9 cellular contexts compared by ENCODE assay signal in the genomic region with DNA sequence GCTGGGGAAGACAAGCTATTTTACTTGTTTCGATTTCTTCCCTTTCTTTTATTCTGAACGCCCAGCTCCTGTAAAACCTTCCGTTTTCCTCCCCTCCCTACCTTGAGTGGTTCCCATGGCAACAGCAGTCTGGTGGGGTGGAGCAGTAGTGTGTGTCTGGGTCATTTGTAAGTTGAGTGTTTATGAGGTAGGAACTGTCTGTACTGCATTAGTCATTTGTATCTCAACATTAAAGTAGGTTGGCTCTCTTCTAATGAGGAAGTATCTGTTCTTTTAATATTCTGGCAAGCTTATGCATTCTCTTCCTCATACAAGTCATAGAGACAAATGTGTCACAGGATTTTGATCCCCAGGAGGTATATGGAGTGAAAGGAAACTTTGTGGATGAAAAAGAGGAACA.
DNase-seq lines count a peak whose midpoint lies in the region; ATAC-seq and TF ChIP-seq lines count a peak whose summit lies in the region.
"Had no signal": no experiment of that assay in that cellular context is flagged by ENCODE, and none has a peak within 500 bp of the region (broad histone marks: within the 10 kb centered on the region; RNA-seq: fewer than 3 reads in every experiment).

No MANE protein-coding gene starts in this region.

- peaks cover 4% of the 10 kb centered on the region for H3K4me1 Mint-ChIP-seq in activated naive CD4-positive, alpha-beta T cell treated with anti-CD3 and anti-CD28 coated beads for 36 hours (ENCODE audit: low read depth)

- H3K27ac Mint-ChIP-seq in activated naive CD4-positive, alpha-beta T cell treated with anti-CD3 and anti-CD28 coated beads for 36 hours, result no peak overlapping the region

- CTCF ChIA-PET in activated naive CD4-positive, alpha-beta T cell treated with anti-CD3 and anti-CD28 coated beads for 36 hours (lab: Charles Lee), result no interaction called here

- no peak overlapping the region for H3K4me3 ChIP-seq in dorsolateral prefrontal cortex

- H3K27me3 ChIP-seq in dorsolateral prefrontal cortex, result no peaks in the 10 kb centered on the region

- intact Hi-C loops in activated naive CD4-positive, alpha-beta T cell treated with anti-CD3 and anti-CD28 coated beads for 36 hours (cut with micrococcal nuclease), result no loop called here
- intact Hi-C loops in dorsolateral prefrontal cortex (cut with DNase I), result no loop called here

- H3K27me3 Mint-ChIP-seq in activated naive CD4-positive, alpha-beta T cell treated with anti-CD3 and anti-CD28 coated beads for 36 hours (ENCODE audit: low read depth), result peaks cover 28% of the 10 kb centered on the region

- ATAC-seq in stimulated activated naive CD8-positive, alpha-beta T cell treated with anti-CD3 and anti-CD28 coated beads, Interleukin-15, Interleukin-2, amounts not matched to agents 100 U/mL and 50 U/mL, for 24 hours, result no peak

- H3K27ac ChIP-seq in dorsolateral prefrontal cortex, result no peak overlapping the region

- H3K36me3 Mint-ChIP-seq in activated naive CD4-positive, alpha-beta T cell treated with anti-CD3 and anti-CD28 coated beads for 36 hours (ENCODE audit: low read depth), result no peaks in the 10 kb centered on the region

- no peak overlapping the region for H3K4me3 Mint-ChIP-seq in activated naive CD4-positive, alpha-beta T cell treated with anti-CD3 and anti-CD28 coated beads for 36 hours

- TF ChIP-seq CTCF in dorsolateral prefrontal cortex (IDR thresholded peaks at IDR 0.05 in 54 of 56, conservative IDR thresholded peaks at IDR 0.05 in 2 of 56; ENCODE audit: low read depth in 1 of 56, partially characterized antibody in 56 of 56), result no peak

- peaks cover 1% of the 10 kb centered on the region for H3K9me3 Mint-ChIP-seq in activated naive CD4-positive, alpha-beta T cell treated with anti-CD3 and anti-CD28 coated beads for 36 hours

- DNase-seq in activated naive CD4-positive, alpha-beta T cell treated with anti-CD3 and anti-CD28 coated beads for 36 hours, result peak; percentile 12
- no peak for DNase-seq in activated naive CD4-positive, alpha-beta T cell treated with Interleukin-2 at 50 U/mL for 16 hours
- DNase-seq in LoVo (ENCODE audit: low spot score), result peak; percentile 92
- DNase-seq in SK-N-DZ (ENCODE audit: low spot score), result peak; percentile 12
- peak; percentile 31 for DNase-seq in germinal center (ENCODE audit: low spot score)
- peak; percentile 6 for DNase-seq in stimulated activated naive CD8-positive, alpha-beta T cell treated with anti-CD3 and anti-CD28 coated beads, Interleukin-15, Interleukin-2, amounts not matched to agents 100 U/mL and 50 U/mL, for 24 hours
- no peak for DNase-seq in NCI-H1694 (lab: John Stamatoyannopoulos, UW)
- no peak for DNase-seq in dorsolateral prefrontal cortex
- DNase-seq: DND-41 had no signal

Comparison
In these comparisons a context has a peak if more than half of its experiments do, and no peak if none do; other contexts are left out.
1. DNase-seq: peak in activated naive CD4-positive, alpha-beta T cell treated with anti-CD3 and anti-CD28 coated beads for 36 hours (single experiment), LoVo (single experiment), SK-N-DZ (single experiment), germinal center (single experiment) and stimulated activated naive CD8-positive, alpha-beta T cell treated with anti-CD3 and anti-CD28 coated beads, Interleukin-15, Interleukin-2, amounts not matched to agents 100 U/mL and 50 U/mL, for 24 hours (single experiment); none in activated naive CD4-positive, alpha-beta T cell treated with Interleukin-2 at 50 U/mL for 16 hours (single experiment), NCI-H1694 (single experiment) and dorsolateral prefrontal cortex (0 of 10).